Comparison of ENCODE assay signal across 23 cellular contexts in the genomic region with DNA sequence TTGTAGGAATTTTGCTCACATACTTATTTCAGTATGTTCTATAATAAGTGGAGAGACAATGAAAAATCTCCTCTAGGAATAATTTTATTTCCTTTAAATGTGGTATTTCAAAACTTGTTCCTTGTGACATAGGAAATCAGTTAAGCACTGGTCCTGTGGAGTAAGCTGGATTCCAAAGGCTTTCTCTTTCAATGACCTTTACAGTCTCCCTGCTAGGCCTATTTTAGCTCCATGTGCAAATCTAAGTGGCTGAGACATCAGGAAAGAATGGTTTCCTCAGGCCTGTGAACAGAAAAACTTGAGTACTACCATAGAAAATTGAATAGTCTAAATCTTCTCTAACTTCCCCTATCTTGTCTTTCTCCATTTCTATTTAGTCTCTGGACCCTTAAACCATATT.
"Had no signal": no experiment of that assay in that cellular context is flagged by ENCODE, and none has a peak within 500 bp of the region (broad histone marks: within the 10 kb centered on the region; RNA-seq: fewer than 3 reads in every experiment).

No MANE protein-coding gene starts in this region.

- DNase-seq: activated CD4-positive, alpha-beta T cell treated with anti-CD3 and anti-CD28 coated beads, Interleukin-2, amount 10 ng/mL, durations not matched to agents 24 days and 14 days; activated CD8-positive, alpha-beta T cell treated with anti-CD3 and anti-CD28 coated beads for 36 hours; activated naive CD4-positive, alpha-beta T cell; activated naive CD8-positive, alpha-beta T cell treated with anti-CD3 and anti-CD28 coated beads, Interleukin-2, amount 10 ng/mL, durations not matched to agents 7 days and 5 days; activated T-cell treated with anti-CD3 and anti-CD28 coated beads, Interleukin-2, amount 50 U/mL, for 1 hour; aorta; cortex of kidney; foreskin melanocyte; head of caudate nucleus; kidney; left ventricle myocardium inferior; mammary epithelial cell; right cardiac atrium; small intestine; stimulated activated CD4-positive, alpha-beta T cell treated with anti-CD3 and anti-CD28 coated beads, Interleukin-15, amount 100 ng/mL, for 24 hours; stimulated activated CD4-positive, alpha-beta T cell treated with anti-CD3 and anti-CD28 coated beads, Interleukin-2, amount 100 ng/mL, for 48 hours; stimulated activated naive CD8-positive, alpha-beta T cell treated with anti-CD3 and anti-CD28 coated beads, Interleukin-15, amount 100 ng/mL, for 72 hours; T-helper 1 cell; T1000; upper lobe of left lung had no signal

- H3K4me1 Mint-ChIP-seq: activated CD4-positive, alpha-beta T cell treated with anti-CD3 and anti-CD28 coated beads, Interleukin-2, amount 10 ng/mL, durations not matched to agents 24 days and 14 days; activated naive CD8-positive, alpha-beta T cell treated with anti-CD3 and anti-CD28 coated beads, Interleukin-2, amount 10 ng/mL, durations not matched to agents 7 days and 5 days; activated T-helper 17 cell treated with anti-CD3 and anti-CD28 coated beads, Interleukin-2, amount 50 U/mL, for 72 hours; stimulated activated naive CD8-positive, alpha-beta T cell treated with anti-CD3 and anti-CD28 coated beads, Interleukin-15, amount 100 ng/mL, for 72 hours had no signal

- H3K27me3 Mint-ChIP-seq: activated CD4-positive, alpha-beta T cell treated with anti-CD3 and anti-CD28 coated beads, Interleukin-2, amount 10 ng/mL, durations not matched to agents 24 days and 14 days; activated CD8-positive, alpha-beta T cell treated with anti-CD3 and anti-CD28 coated beads for 36 hours; activated naive CD8-positive, alpha-beta T cell treated with anti-CD3 and anti-CD28 coated beads, Interleukin-2, amount 10 ng/mL, durations not matched to agents 7 days and 5 days; activated T-helper 17 cell treated with anti-CD3 and anti-CD28 coated beads, Interleukin-2, amount 50 U/mL, for 72 hours; stimulated activated naive CD8-positive, alpha-beta T cell treated with anti-CD3 and anti-CD28 coated beads, Interleukin-15, amount 100 ng/mL, for 72 hours had no signal

- ATAC-seq: activated CD8-positive, alpha-beta T cell treated with anti-CD3 and anti-CD28 coated beads for 36 hours; activated T-helper 17 cell treated with anti-CD3 and anti-CD28 coated beads, Interleukin-2, amount 50 U/mL, for 72 hours; right cardiac atrium; stimulated activated naive CD8-positive, alpha-beta T cell treated with anti-CD3 and anti-CD28 coated beads, Interleukin-15, amount 100 ng/mL, for 72 hours had no signal

- H3K27me3 ChIP-seq: breast epithelium, upper lobe of left lung had no signal

- H3K4me3 ChIP-seq: breast epithelium, left ventricle myocardium inferior, prostate gland, upper lobe of left lung had no signal

- H3K4me3 Mint-ChIP-seq: activated CD4-positive, alpha-beta T cell treated with anti-CD3 and anti-CD28 coated beads, Interleukin-2, amount 10 ng/mL, durations not matched to agents 24 days and 14 days; activated CD8-positive, alpha-beta T cell treated with anti-CD3 and anti-CD28 coated beads for 36 hours; activated naive CD8-positive, alpha-beta T cell treated with anti-CD3 and anti-CD28 coated beads, Interleukin-2, amount 10 ng/mL, durations not matched to agents 7 days and 5 days; activated T-helper 17 cell treated with anti-CD3 and anti-CD28 coated beads, Interleukin-2, amount 50 U/mL, for 72 hours; stimulated activated naive CD8-positive, alpha-beta T cell treated with anti-CD3 and anti-CD28 coated beads, Interleukin-15, amount 100 ng/mL, for 72 hours had no signal

- H3K9me3 Mint-ChIP-seq: activated CD4-positive, alpha-beta T cell treated with anti-CD3 and anti-CD28 coated beads, Interleukin-2, amount 10 ng/mL, durations not matched to agents 24 days and 14 days; activated CD8-positive, alpha-beta T cell treated with anti-CD3 and anti-CD28 coated beads for 36 hours; activated naive CD8-positive, alpha-beta T cell treated with anti-CD3 and anti-CD28 coated beads, Interleukin-2, amount 10 ng/mL, durations not matched to agents 7 days and 5 days had no signal

- H3K27ac Mint-ChIP-seq: activated CD4-positive, alpha-beta T cell treated with anti-CD3 and anti-CD28 coated beads, Interleukin-2, amount 10 ng/mL, durations not matched to agents 24 days and 14 days; activated CD8-positive, alpha-beta T cell treated with anti-CD3 and anti-CD28 coated beads for 36 hours; activated naive CD8-positive, alpha-beta T cell treated with anti-CD3 and anti-CD28 coated beads, Interleukin-2, amount 10 ng/mL, durations not matched to agents 7 days and 5 days; activated T-helper 17 cell treated with anti-CD3 and anti-CD28 coated beads, Interleukin-2, amount 50 U/mL, for 72 hours; stimulated activated naive CD8-positive, alpha-beta T cell treated with anti-CD3 and anti-CD28 coated beads, Interleukin-15, amount 100 ng/mL, for 72 hours had no signal

- H3K4me1 ChIP-seq: breast epithelium, left ventricle myocardium inferior, prostate gland, upper lobe of left lung had no signal

- H3K36me3 ChIP-seq: breast epithelium, left ventricle myocardium inferior, prostate gland, upper lobe of left lung had no signal

- H3K27ac ChIP-seq: breast epithelium, left ventricle myocardium inferior, prostate gland, upper lobe of left lung had no signal

- FAIRE-seq: kidney, small intestine had no signal

- H3K36me3 Mint-ChIP-seq: activated naive CD8-positive, alpha-beta T cell treated with anti-CD3 and anti-CD28 coated beads, Interleukin-2, amount 10 ng/mL, durations not matched to agents 7 days and 5 days had no signal

- H3K9me3 ChIP-seq: breast epithelium, prostate gland, upper lobe of left lung had no signal
